17 cellular contexts compared by ENCODE assay signal in the genomic region with DNA sequence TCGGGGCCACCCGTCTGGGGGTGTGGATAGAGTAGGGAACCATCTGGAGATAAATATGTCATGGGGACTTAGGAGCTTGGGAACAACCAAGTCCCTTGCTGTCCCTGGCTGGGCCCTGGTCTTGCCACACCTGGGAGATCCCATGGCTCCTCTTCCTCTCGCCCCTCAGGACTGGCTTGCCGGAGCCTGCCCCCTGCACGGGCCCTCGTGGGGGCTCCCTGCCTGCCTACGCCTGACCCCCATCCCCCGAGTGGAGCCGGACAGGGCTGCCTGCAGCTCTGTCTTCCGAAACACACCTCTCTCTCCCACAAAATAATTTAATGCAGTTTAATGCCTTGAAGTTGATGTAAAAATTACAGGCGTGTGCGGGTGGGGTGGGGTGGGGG. TPM values are rescaled to one million over a fixed set of nuclear protein-coding genes. Genes with fewer than 3 reads are reported as not detected.
DNase-seq lines count a peak whose midpoint lies in the region; ATAC-seq, FAIRE-seq and TF ChIP-seq lines count a peak whose summit lies in the region.
"Had no signal": no experiment of that assay in that cellular context is flagged by ENCODE, and none has a peak within 500 bp of the region (broad histone marks: within the 10 kb centered on the region; RNA-seq: fewer than 3 reads in every experiment).

No MANE protein-coding gene starts in this region.

- H3K4ac ChIP-seq in H1 (replicated peaks; ENCODE audit: insufficient read length, low read depth, low read length) (no peak overlapping the region), neuronal stem cell (ENCODE audit: low read length) (no peak overlapping the region)

- H3K27me3 ChIP-seq in H1 (replicated peaks in 1 of 4; ENCODE audit: control insufficient read depth in 3 of 4, extremely low read depth in 1 of 4, insufficient read depth in 3 of 4, low read length in 3 of 4) (no peaks in the 10 kb centered on the region), neuronal stem cell (ENCODE audit: control insufficient read depth in 3 of 3, insufficient read depth in 3 of 3, low read depth in 1 of 3, low read length in 3 of 3) (peaks cover 0 to 30% (median 0%) of the 10 kb centered on the region in 3 experiments)
- H3K27me3 ChIP-seq: BLaER1 had no signal

- H3K18ac ChIP-seq in H1 (ENCODE audit: extremely low read depth, low read length) (peak overlapping the region; percentile 15; the same call in 1 of the 2 replicates), neuronal stem cell (ENCODE audit: low read length) (peak overlapping the region; percentile 76)

- no peak overlapping the region for H2AFZ ChIP-seq in H1 (ENCODE audit: low read length)
- no peak overlapping the region for H2AFZ ChIP-seq in neuronal stem cell (ENCODE audit: low read length)

- peak; percentile 31 for DNase-seq in Right ventricle myocardium inferior (ENCODE audit: missing footprints)
- no peak for DNase-seq in left cardiac atrium
- DNase-seq in H1 (ENCODE audit: low read depth in 1 of 2, low spot score in 2 of 2) = no peak
- no peak for DNase-seq in neuronal stem cell (ENCODE audit: low spot score)
- DNase-seq in NOMO-1 treated with dmso at 0.1 percent for 144 hours (lab: John Stamatoyannopoulos, UW; ENCODE audit: unreplicated experiment) = no peak
- DNase-seq in NCI-H1092 (lab: John Stamatoyannopoulos, UW) = no peak
- no peak for DNase-seq in RWPE1 (ENCODE audit: low spot score)
- DNase-seq: Caco-2; CD4-positive, CD25-positive, alpha-beta regulatory T cell; CD8-positive, alpha-beta T cell; DMS153; DND-41 had no signal

- H2BK12ac ChIP-seq in H1 (ENCODE audit: low read depth, low read length) (no peak overlapping the region), neuronal stem cell (ENCODE audit: low read length) (no peak overlapping the region)

- CTCF ChIA-PET in HEK293 (lab: Yijun Ruan, JAX) (interaction anchor here (0.6 to 0.7 kb wide), 2 partner anchors 8 to 1194 kb away, joined by 3 read pairs; no protein-coding TSS in a partner anchor), H1 (lab: Charles Lee; ENCODE audit: partially characterized antibody) (interaction anchor here (1.0 kb wide), 1 partner anchor 12 kb away, joined by 4 read pairs; no protein-coding TSS in a partner anchor), RWPE1 (lab: Yijun Ruan, JAX) (no interaction called here)

- H4K8ac ChIP-seq in H1 (ENCODE audit: extremely low read depth, insufficient read depth, low read length) = no peak overlapping the region; the same call in 1 of the 2 replicates
- H4K8ac ChIP-seq in neuronal stem cell (ENCODE audit: low read depth, low read length) = no peak overlapping the region

- no peak for FAIRE-seq in H1 (lab: Jason Lieb, UNC)
- FAIRE-seq: G401.6, GM12892 had no signal

- TF ChIP-seq CTCF in HEK293 (tag by site-specific recombination; IDR thresholded peaks at IDR 0.05) (no peak), H1 (IDR thresholded peaks at IDR 0.05; ENCODE audit: control extremely low read depth in 1 of 3, insufficient read depth in 1 of 3, low read depth in 1 of 3, low read length in 3 of 3) (no peak), RWPE1 (conservative IDR thresholded peaks at IDR 0.05; ENCODE audit: low read depth) (no peak)

- H3K9me3 ChIP-seq in HEK293 (ENCODE audit: control insufficient read depth, insufficient read depth, low read depth, low read length) = no peaks in the 10 kb centered on the region
- H3K9me3 ChIP-seq in H1 (ENCODE audit: insufficient read depth in 2 of 2, low read depth in 1 of 2, low read length in 1 of 2) = no peaks in the 10 kb centered on the region
- H3K9me3 ChIP-seq in neuronal stem cell (replicated peaks in 1 of 2; ENCODE audit: control insufficient read depth in 2 of 2, insufficient read depth in 1 of 2, low read depth in 1 of 2, low read length in 2 of 2) = no peaks in the 10 kb centered on the region
- H3K9me3 ChIP-seq: BLaER1, Caco-2 had no signal

- H2BK120ac ChIP-seq in H1 (replicated peaks; ENCODE audit: low read depth, low read length) (no peak overlapping the region), neuronal stem cell (ENCODE audit: low read depth, low read length) (no peak overlapping the region)

- H2BK20ac ChIP-seq in H1 (ENCODE audit: low read length) = no peak overlapping the region

- H3K27ac ChIP-seq in HEK293 (ENCODE audit: extremely low read depth, low read depth, low read length) (no peak overlapping the region), H1 (ENCODE audit: low read depth, low read length) (no peak overlapping the region), neuronal stem cell (replicated peaks; ENCODE audit: low read length) (no peak overlapping the region), RWPE1 (no peak overlapping the region)
- H3K27ac ChIP-seq: BLaER1, C4-2B had no signal

- H2AK5ac ChIP-seq in H1 (ENCODE audit: low read depth, low read length) = no peak overlapping the region
- H2AK5ac ChIP-seq in neuronal stem cell (ENCODE audit: low read depth, low read length) = peak overlapping the region; percentile 89

- H3K4me3 ChIP-seq in HEK293 (ENCODE audit: low read depth, low read length) = no peak overlapping the region
- no peak overlapping the region for H3K4me3 ChIP-seq in H1 (ENCODE audit: extremely low read depth in 1 of 4, insufficient read depth in 2 of 4, low read depth in 3 of 4, low read length in 4 of 4)
- H3K4me3 ChIP-seq in neuronal stem cell (ENCODE audit: low read length in 2 of 2) = no peak overlapping the region
- H3K4me3 ChIP-seq: BLaER1 had no signal

- no peak for TF ChIP-seq POLR2A in H1 (IDR thresholded peaks at IDR 0.05; ENCODE audit: control extremely low read depth in 1 of 2, low read depth in 2 of 2, low read length in 2 of 2)

- no peak overlapping the region for H4K5ac ChIP-seq in H1 (ENCODE audit: insufficient read length, low read depth, low read length)

- peaks cover 0 to 2% of the 10 kb centered on the region in 2 experiments for H4K20me1 ChIP-seq in H1 (replicated peaks in 1 of 2; ENCODE audit: control insufficient read depth in 1 of 2, insufficient read depth in 2 of 2, low read length in 2 of 2)
- H4K20me1 ChIP-seq: BLaER1 had no signal

- H3K9ac ChIP-seq in H1 (replicated peaks in 1 of 4; ENCODE audit: extremely low read depth in 1 of 4, low read depth in 3 of 4, low read length in 3 of 4) (no peak overlapping the region), neuronal stem cell (ENCODE audit: low read depth, low read length, poor library complexity) (no peak overlapping the region)
- H3K9ac ChIP-seq: BLaER1 had no signal

- H3K4me1 ChIP-seq in HEK293 (ENCODE audit: control insufficient read depth, insufficient read depth, low read length) (no peaks in the 10 kb centered on the region), H1 (replicated peaks in 1 of 4; ENCODE audit: control insufficient read depth in 3 of 4, insufficient read depth in 4 of 4, low read length in 3 of 4) (peaks cover 0 to 9% (median 4%) of the 10 kb centered on the region in 4 experiments; a peak in 5 of 7 replicates), neuronal stem cell (ENCODE audit: control insufficient read depth in 2 of 2, insufficient read depth in 1 of 2, low read depth in 1 of 2, low read length in 2 of 2) (peaks cover 0 to 26% of the 10 kb centered on the region in 2 donors)
- H3K4me1 ChIP-seq: Caco-2 had no signal

- H3K79me2 ChIP-seq in H1 (ENCODE audit: control insufficient read depth in 1 of 2, insufficient read depth in 2 of 2, low read length in 2 of 2) = no peaks in the 10 kb centered on the region

- no peak overlapping the region for H3K56ac ChIP-seq in H1 (replicated peaks; ENCODE audit: insufficient read length, low read depth, low read length)

- TF ChIP-seq EP300 in H1 (IDR thresholded peaks at IDR 0.05; ENCODE audit: borderline replicate concordance in 1 of 2, low read depth in 2 of 2, low read length in 2 of 2) = no peak

- H3K23me2 ChIP-seq in H1 (ENCODE audit: low read depth, low read length) = no peaks in the 10 kb centered on the region; the same call in 1 of the 2 replicates

- intact Hi-C loops in Right ventricle myocardium inferior (cut with DNase I) (no loop called here), left cardiac atrium (cut with DNase I) (no loop called here)

- H3K23ac ChIP-seq in H1 (ENCODE audit: insufficient read length) (no peak overlapping the region), neuronal stem cell (ENCODE audit: low read depth, low read length, poor library complexity) (no peak overlapping the region)

- H3K4me2 ChIP-seq in H1 (ENCODE audit: insufficient read depth in 1 of 2, low read depth in 2 of 2, low read length in 2 of 2) (peak overlapping the region in 1 of 2 experiments; percentile 43; a peak in 1 of 4 replicates), neuronal stem cell (ENCODE audit: insufficient read depth, low read length, poor library complexity, severe bottlenecking) (no peak overlapping the region)

- H3K14ac ChIP-seq in H1 (ENCODE audit: insufficient read length) (no peak overlapping the region), neuronal stem cell (ENCODE audit: low read length) (peak overlapping the region; percentile 47)

- POLR2A ChIA-PET in HEK293 (lab: Yijun Ruan, JAX) (interaction anchor here (0.8 kb wide), 1 partner anchor 12 kb away, joined by 7 read pairs; no protein-coding TSS in a partner anchor), H1 (lab: Charles Lee; ENCODE audit: partially characterized antibody) (interaction anchor here (0.6 to 1.4 kb wide), 2 partner anchors 8 to 38 kb away, joined by 3 read pairs; no protein-coding TSS in a partner anchor), RWPE1 (lab: Yijun Ruan, JAX; ENCODE audit: low non-redundant PET) (no interaction called here)

- no peaks in the 10 kb centered on the region for H3K79me1 ChIP-seq in H1 (ENCODE audit: low read depth, low read length)
- peaks cover under 1% of the 10 kb centered on the region for H3K79me1 ChIP-seq in neuronal stem cell (ENCODE audit: low read depth, low read length)

- TF ChIP-seq RAD21 in H1 (IDR thresholded peaks at IDR 0.05 in 1 of 2, conservative IDR thresholded peaks at IDR 0.05 in 1 of 2; ENCODE audit: low read depth in 2 of 2, low read length in 2 of 2) = no peak

- no peaks in the 10 kb centered on the region for H3K36me3 ChIP-seq in HEK293 (ENCODE audit: control insufficient read depth in 2 of 2, insufficient read depth in 1 of 2, low read length in 2 of 2)
- H3K36me3 ChIP-seq in H1 (ENCODE audit: control insufficient read depth in 2 of 4, insufficient read depth in 4 of 4, low read length in 3 of 4) = no peaks in the 10 kb centered on the region
- H3K36me3 ChIP-seq in neuronal stem cell (replicated peaks in 1 of 2; ENCODE audit: control insufficient read depth in 2 of 2, insufficient read depth in 2 of 2, low read length in 2 of 2) = no peaks in the 10 kb centered on the region
- H3K36me3 ChIP-seq: BLaER1 had no signal

- H4K91ac ChIP-seq in H1 (replicated peaks; ENCODE audit: insufficient read length, low read length) (no peak overlapping the region), neuronal stem cell (ENCODE audit: low read depth, low read length, poor library complexity) (no peak overlapping the region)

- 70% methylated on average over 12 of the region's 12 CpGs; no CpG with 5 or more reads in 1 of the 2 experiments for WGBS in H1 (ENCODE audit: extremely low coverage in 1 of 2, insufficient coverage in 1 of 2, insufficient read length in 1 of 2, insufficient replicate concordance in 2 of 2, low coverage in 1 of 2, low lambda C conversion rate in 2 of 2, missing lambda C conversion rate in 1 of 2), 2 experiments
- WGBS in neuronal stem cell (ENCODE audit: extremely low coverage in 2 of 2, insufficient read length in 2 of 2, insufficient replicate concordance in 1 of 2), 2 donors = no CpG with 5 or more reads among the region's 12 CpGs

- no peak overlapping the region for H2BK5ac ChIP-seq in H1 (ENCODE audit: low read depth, low read length)
- no peak overlapping the region for H2BK5ac ChIP-seq in neuronal stem cell (ENCODE audit: low read length)

- no peak overlapping the region for H2BK15ac ChIP-seq in H1 (ENCODE audit: low read length)
- no peak overlapping the region for H2BK15ac ChIP-seq in neuronal stem cell (ENCODE audit: low read length)

- ATAC-seq in Right ventricle myocardium inferior = no peak
- no peak for ATAC-seq in left cardiac atrium
- ATAC-seq: CD8-positive, alpha-beta T cell had no signal

RNA-seq across cellular contexts. Expression of a gene that starts 22.3 kb away (rescaled TPM):
- total RNA-seq in Right ventricle myocardium inferior (44.6 TPM), left cardiac atrium (10 to 100 TPM; 46.4 to 54.0 TPM)
- total RNA-seq in H1 (2021; fragmentation: NEBNext Ultra II Directional; extraction: Animal tissue kit (Norgen Biotek cat#: 25700)) = 35.7 and 41.0 TPM in 2 replicates
- 26.4 and 44.4 TPM in 2 replicates for polyA plus RNA-seq in H1 (2011; rRNA removed)
- polyA plus RNA-seq in H1 (2011; cell fraction: cytosol; rRNA removed) = 26.3 TPM
- 76.9 TPM for polyA plus RNA-seq in H1 (2011; cell fraction: nucleus; rRNA removed)
- 24.8 to 37.5 TPM (median 34.7 TPM) in 4 replicates for polyA plus RNA-seq in H1 (2012, experiment 1 of 2)
- 22.5 TPM for polyA plus RNA-seq in H1 (2012, experiment 2 of 2)
- 29.8 TPM for polyA plus RNA-seq in H1 (2013, experiment 1 of 2)
- 28.9 TPM for polyA plus RNA-seq in H1 (2013, experiment 2 of 2)
- polyA minus RNA-seq in H1 (2011; rRNA and poly(A)+ RNA removed) = 35.9 and 40.0 TPM in 2 replicates
- 38.1 TPM for polyA minus RNA-seq in H1 (2011; cell fraction: cytosol; rRNA and poly(A)+ RNA removed)
- polyA minus RNA-seq in H1 (2011; cell fraction: nucleus; rRNA and poly(A)+ RNA removed) = 47.8 TPM
- polyA plus RNA-seq in neuronal stem cell (2013, experiment 1 of 2) = 7.2 TPM
- 7.3 TPM for polyA plus RNA-seq in neuronal stem cell (2013, experiment 2 of 2)
